ENCODE assay signal across 8 cellular contexts in the genomic region with DNA sequence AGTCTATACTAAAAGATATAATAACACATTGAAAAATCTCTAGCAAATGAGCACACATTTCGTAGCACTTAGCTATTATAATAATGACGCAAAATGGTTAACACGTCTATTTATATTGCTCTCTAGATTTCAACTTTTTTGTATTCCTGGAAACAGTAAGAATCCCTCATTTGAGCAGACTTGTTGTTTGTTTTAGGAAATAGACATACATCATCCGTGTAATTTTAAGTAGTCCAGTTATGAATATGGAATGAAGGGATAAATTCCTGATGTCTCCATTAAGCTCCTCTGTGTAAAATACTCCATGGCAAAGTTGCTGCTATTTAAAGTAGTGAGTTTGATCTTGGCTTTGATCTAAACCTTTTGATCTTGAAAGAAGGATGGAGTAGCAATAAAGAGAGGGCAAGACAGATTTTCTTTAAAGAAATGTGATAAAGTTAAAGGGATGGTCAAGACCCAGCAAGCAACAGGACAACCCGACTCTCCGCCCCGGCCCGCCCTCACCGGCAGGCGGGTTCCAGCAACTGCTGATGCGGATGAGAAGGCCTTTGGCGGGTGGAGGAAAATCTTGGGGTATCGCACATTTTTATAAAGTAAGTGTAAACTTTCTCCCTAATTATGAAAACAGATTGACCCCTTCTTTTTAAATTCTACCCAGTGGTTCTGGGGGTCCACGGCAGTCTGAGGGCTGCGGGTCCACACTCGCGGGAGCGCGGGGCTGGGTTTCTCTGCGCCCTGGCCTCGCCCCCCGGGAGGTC.
DNase-seq lines count a peak whose midpoint lies in the region; ATAC-seq and TF ChIP-seq lines count a peak whose summit lies in the region.

No MANE protein-coding gene starts in this region.

- H3K36me3 Mint-ChIP-seq in dendritic cell treated with granulocyte-macrophage colony-stimulating factor and Interleukin-4, amounts not matched to agents 40 ng/mL and 50 ng/mL, for 4 days (ENCODE audit: low read depth): peaks cover 4% of the 10 kb centered on the region

- peaks cover 57% of the 10 kb centered on the region for H3K27me3 Mint-ChIP-seq in dendritic cell treated with granulocyte-macrophage colony-stimulating factor and Interleukin-4, amounts not matched to agents 40 ng/mL and 50 ng/mL, for 4 days

- H3K27ac ChIP-seq in RWPE2 (ENCODE audit: poor library complexity, severe bottlenecking) (peak overlapping the region; percentile 89), right lobe of liver (peak overlapping the region; percentile 91 to 100 (median 95)), substantia nigra (ENCODE audit: low read depth, low read length, poor library complexity, severe bottlenecking) (peak overlapping the region; percentile 87)

- H3K4me1 ChIP-seq in RWPE2 (ENCODE audit: insufficient read depth, poor library complexity, severe bottlenecking) (peaks cover 40% of the 10 kb centered on the region), right lobe of liver (peaks cover 0 to 71% (median 18%) of the 10 kb centered on the region in 4 donors)

- H3K9me3 Mint-ChIP-seq in dendritic cell treated with granulocyte-macrophage colony-stimulating factor and Interleukin-4, amounts not matched to agents 40 ng/mL and 50 ng/mL, for 4 days: no peaks in the 10 kb centered on the region

- peaks cover 13% of the 10 kb centered on the region for H3K4me1 Mint-ChIP-seq in dendritic cell treated with granulocyte-macrophage colony-stimulating factor and Interleukin-4, amounts not matched to agents 40 ng/mL and 50 ng/mL, for 4 days (ENCODE audit: low read depth)

- peak overlapping the region; percentile 99 for H3K4me3 ChIP-seq in RWPE2 (ENCODE audit: severe bottlenecking)
- peak overlapping the region; percentile 49 to 74 (median 52) for H3K4me3 ChIP-seq in right lobe of liver

- H3K27ac Mint-ChIP-seq in dendritic cell treated with granulocyte-macrophage colony-stimulating factor and Interleukin-4, amounts not matched to agents 40 ng/mL and 50 ng/mL, for 4 days: no peak overlapping the region

- TF ChIP-seq CTCF in RWPE2 (IDR thresholded peaks at IDR 0.05; ENCODE audit: poor library complexity, severe bottlenecking) (no peak), right lobe of liver (IDR thresholded peaks at IDR 0.05) (peak in 1 of 4 donors; percentile 11)

- H3K36me3 ChIP-seq in RWPE2 (ENCODE audit: low read depth) (peaks cover 33% of the 10 kb centered on the region), right lobe of liver (peaks cover 0 to 3% (median 0%) of the 10 kb centered on the region in 4 donors)

- intact Hi-C loops in dendritic cell treated with granulocyte-macrophage colony-stimulating factor and Interleukin-4, amounts not matched to agents 40 ng/mL and 50 ng/mL, for 4 days (cut with micrococcal nuclease): no loop called here
- intact Hi-C loops in right lobe of liver (cut with DNase I): no loop called here

- WGBS in right lobe of liver (ENCODE audit: insufficient coverage, low coverage, low lambda C conversion rate, missing lambda C conversion rate): 5% methylated on average over 19 of the region's 22 CpGs

- peak; percentile 50 for TF ChIP-seq POLR2A in right lobe of liver (IDR thresholded peaks at IDR 0.05)

- H3K4me3 Mint-ChIP-seq in dendritic cell treated with granulocyte-macrophage colony-stimulating factor and Interleukin-4, amounts not matched to agents 40 ng/mL and 50 ng/mL, for 4 days: peak overlapping the region; percentile 56

- H3K9me3 ChIP-seq in RWPE2 (ENCODE audit: severe bottlenecking): no peaks in the 10 kb centered on the region
- H3K9me3 ChIP-seq in right lobe of liver: no peaks in the 10 kb centered on the region

- H3K27me3 ChIP-seq in RWPE2 (ENCODE audit: insufficient read depth, poor library complexity, severe bottlenecking) (no peaks in the 10 kb centered on the region), right lobe of liver (no peaks in the 10 kb centered on the region)

- ATAC-seq in HG02610 (IDR thresholded peaks at IDR 0.05; ENCODE audit: unreplicated experiment) (peak; percentile 12), RWPE2 (ENCODE audit: low read depth) (peak; percentile 41; the same call in 1 of the 3 replicates), right lobe of liver (peak; percentile 16 to 44 (median 32))

- DNase-seq in NCI-H345 (lab: John Stamatoyannopoulos, UW): peak; percentile 25
- no peak for DNase-seq in NCI-H345 treated with DMSO at 0.1 percent for 48 hours (lab: John Stamatoyannopoulos, UW; ENCODE audit: unreplicated experiment)
- no peak for DNase-seq in RWPE2 (ENCODE audit: low spot score)
- peak in 2 of 3 donors; percentile 64 to 70 for DNase-seq in right lobe of liver
- peak in 7 of 49 donors; percentile 20 to 47 (median 38) for DNase-seq in substantia nigra (lab: John Stamatoyannopoulos, UW)
- DNase-seq in epidermal melanocyte (ENCODE audit: insufficient read length, low spot score): no peak

Comparison
In these comparisons a context has a peak if more than half of its experiments do, and no peak if none do; other contexts are left out.
1. DNase-seq: peak in NCI-H345 (single experiment) and right lobe of liver (2 of 3); none in NCI-H345 treated with DMSO at 0.1 percent for 48 hours (single experiment), RWPE2 (single experiment) and epidermal melanocyte (single experiment).
2. Peak in every context shown above with its lines, with median percentiles within 50 percentile points of each other: ATAC-seq and H3K27ac ChIP-seq.